ENCODE assay signal across 8 cellular contexts in genomic region chr3:50238549-50239026, GRCh38. TPM values are rescaled to one million over a fixed set of nuclear protein-coding genes. Genes with fewer than 3 reads are reported as not detected.
DNase-seq lines count a peak whose midpoint lies in the region; ATAC-seq and TF ChIP-seq lines count a peak whose summit lies in the region.

No MANE protein-coding gene starts in this region.

- DNase-seq in EH (ENCODE audit: low read depth): peak; percentile 49
- DNase-seq in PC-3: peak; percentile 81
- no peak for DNase-seq in mesothelial cell of epicardium (ENCODE audit: low spot score in 2 of 2, unreplicated experiment in 2 of 2)
- peak; percentile 94 for DNase-seq in upper lobe of right lung
- DNase-seq in GM10248 (ENCODE audit: extremely low spot score): no peak
- DNase-seq in activated CD4-positive, alpha-beta T cell treated with anti-CD3 and anti-CD28 coated beads for 48 hours: no peak
- DNase-seq in epidermal melanocyte (ENCODE audit: insufficient read length, low spot score): no peak

- BruUV-seq in PC-3 (replicated peaks; lab: Mats Ljungman, UMichigan): no TSS peak

- H3K27me3 ChIP-seq in PC-3 (ENCODE audit: low read length) (no peaks in the 10 kb centered on the region), duodenal mucosa (ENCODE audit: control insufficient read depth in 1 of 2, insufficient read depth in 2 of 2, low read length in 2 of 2) (no peaks in the 10 kb centered on the region), upper lobe of right lung (no peaks in the 10 kb centered on the region)

- H3K4me2 ChIP-seq in PC-3 (ENCODE audit: low read length): peak overlapping the region; percentile 98

- H4K20me1 ChIP-seq in PC-3 (ENCODE audit: low read length): peaks cover 42% of the 10 kb centered on the region

- H3K27me3 Mint-ChIP-seq in mesothelial cell of epicardium (ENCODE audit: low read depth): no peaks in the 10 kb centered on the region

- peaks cover 75% of the 10 kb centered on the region for H3K79me2 ChIP-seq in PC-3 (ENCODE audit: low read length)

- peaks cover 5% of the 10 kb centered on the region for H3F3A ChIP-seq in PC-3 (ENCODE audit: low read length, unreplicated experiment)

- CTCF ChIA-PET in PC-3 (lab: Charles Lee): no interaction called here
- CTCF ChIA-PET in GM10248 (lab: Yijun Ruan, JAX): interaction anchor here (1.3 to 15.1 kb wide), 2 partner anchors 7 to 11 kb away, joined by 9 to 276 read pairs; no protein-coding TSS in a partner anchor

- peak overlapping the region; percentile 55 for H3K27ac ChIP-seq in PC-3 (ENCODE audit: low read length)
- H3K27ac ChIP-seq in duodenal mucosa (ENCODE audit: low read depth, low read length): peak overlapping the region; percentile 3
- H3K27ac ChIP-seq in upper lobe of right lung: peak overlapping the region; percentile 86

- H2AFZ ChIP-seq in PC-3 (ENCODE audit: low read length): no peak overlapping the region

- no peaks in the 10 kb centered on the region for H3K9me3 Mint-ChIP-seq in mesothelial cell of epicardium

- H3K4me1 ChIP-seq in PC-3 (ENCODE audit: insufficient read depth, low read length) (peaks cover 15% of the 10 kb centered on the region), duodenal mucosa (ENCODE audit: control insufficient read depth in 1 of 2, insufficient read depth in 2 of 2, low read length in 2 of 2) (peaks cover 50 to 75% of the 10 kb centered on the region in 2 donors), upper lobe of right lung (peaks cover 66% of the 10 kb centered on the region)

- POLR2A ChIA-PET in PC-3 (lab: Charles Lee; ENCODE audit: unreplicated experiment) (no interaction called here), GM10248 (lab: Yijun Ruan, JAX) (no interaction called here)

- no peaks in the 10 kb centered on the region for H3K9me2 ChIP-seq in PC-3 (replicated peaks; ENCODE audit: low read length)

- ATAC-seq in PC-3: peak; percentile 16
- ATAC-seq in upper lobe of right lung: peak; percentile 37

- H3K27ac Mint-ChIP-seq in mesothelial cell of epicardium: peak overlapping the region; percentile 94

- peak overlapping the region; percentile 98 for H3K4me3 Mint-ChIP-seq in mesothelial cell of epicardium

- H3K36me3 Mint-ChIP-seq in mesothelial cell of epicardium: no peaks in the 10 kb centered on the region

- no peaks in the 10 kb centered on the region for H3K9me3 ChIP-seq in PC-3 (ENCODE audit: low read length)
- no peaks in the 10 kb centered on the region for H3K9me3 ChIP-seq in duodenal mucosa (ENCODE audit: control insufficient read depth in 1 of 2, low read length in 2 of 2)
- H3K9me3 ChIP-seq in upper lobe of right lung: no peaks in the 10 kb centered on the region

- intact Hi-C loops in PC-3 (cut with micrococcal nuclease) (no loop called here), upper lobe of right lung (cut with DNase I) (no loop called here)

- H3K36me3 ChIP-seq in PC-3 (ENCODE audit: low read depth, low read length) (peaks cover 7% of the 10 kb centered on the region; the same call in 1 of the 2 replicates), duodenal mucosa (ENCODE audit: control insufficient read depth in 1 of 2, insufficient read depth in 2 of 2, low read length in 2 of 2) (peaks cover 0 to 9% of the 10 kb centered on the region in 2 donors), upper lobe of right lung (peaks cover 17% of the 10 kb centered on the region)

- H3K4me3 ChIP-seq in PC-3 (ENCODE audit: low read length) (peak overlapping the region; percentile 78), duodenal mucosa (ENCODE audit: low read depth in 1 of 2, low read length in 2 of 2) (peak overlapping the region; percentile 89 to 91), upper lobe of right lung (peak overlapping the region; percentile 88)

- TF ChIP-seq CTCF in PC-3 (conservative IDR thresholded peaks at IDR 0.05; ENCODE audit: low read depth, low read length) (0 out of 2 replicates have a peak, but pooled peaks have one; percentile 17), mesothelial cell of epicardium (IDR thresholded peaks at IDR 0.05; ENCODE audit: unreplicated experiment) (no peak), upper lobe of right lung (IDR thresholded peaks at IDR 0.05) (no peak), GM10248 (IDR thresholded peaks at IDR 0.05; ENCODE audit: control extremely low read depth, extremely low read depth, low read depth, missing control alignments) (no peak)

- H3K9ac ChIP-seq in PC-3 (ENCODE audit: low read length): peak overlapping the region; percentile 85
- peak overlapping the region; percentile 58 to 76 for H3K9ac ChIP-seq in duodenal mucosa (ENCODE audit: low read depth in 1 of 2, low read length in 2 of 2)

- peaks cover 46% of the 10 kb centered on the region for H3K4me1 Mint-ChIP-seq in mesothelial cell of epicardium

RNA-seq across cellular contexts. Expression of gene GNAI2, which starts 2.6 kb away (rescaled TPM):
- 221 and 254 TPM in 2 replicates for total RNA-seq in PC-3 (2014; rRNA removed)
- 155 to 159 TPM (median 156 TPM) in 3 replicates for total RNA-seq in mesothelial cell of epicardium
- 321 TPM for total RNA-seq in upper lobe of right lung

RNA-seq across cellular contexts. Expression of gene SEMA3B, which starts 30.4 kb away (rescaled TPM):
- total RNA-seq in PC-3 (2014; rRNA removed) (40.1 and 63.9 TPM in 2 replicates), mesothelial cell of epicardium (166 to 179 TPM (median 177 TPM) in 3 replicates), upper lobe of right lung (120 TPM)

RNA-seq across cellular contexts. Expression of gene SLC38A3, which starts 33.5 kb away (rescaled TPM):
- total RNA-seq in PC-3 (2014; rRNA removed): 0.17 and 3.3 TPM in 2 replicates
- 0.84 to 2.5 TPM (median 1.8 TPM) in 3 replicates for total RNA-seq in mesothelial cell of epicardium
- total RNA-seq in upper lobe of right lung: not detected

RNA-seq across cellular contexts. Expression of gene LSMEM2, which starts 40.3 kb away (rescaled TPM):
- total RNA-seq in PC-3 (2014; rRNA removed): not detected in 2 replicates
- total RNA-seq in mesothelial cell of epicardium: 0.38 to 0.51 TPM (median 0.50 TPM) in 3 replicates
- total RNA-seq in upper lobe of right lung: not detected

RNA-seq across cellular contexts. Expression of gene GNAT1, which starts 47.2 kb away (rescaled TPM):
- total RNA-seq in PC-3 (2014; rRNA removed): 0.22 TPM in 1 of 2 replicates, not detected in the other
- 0.27 to 0.98 TPM (median 0.55 TPM) in 3 replicates for total RNA-seq in mesothelial cell of epicardium
- not detected for total RNA-seq in upper lobe of right lung

Comparison
In these comparisons a context has a peak if more than half of its experiments do, and no peak if none do; other contexts are left out.
1. DNase-seq: peak in EH (single experiment), PC-3 (single experiment) and upper lobe of right lung (single experiment); none in mesothelial cell of epicardium (0 of 2), GM10248 (single experiment), activated CD4-positive, alpha-beta T cell treated with anti-CD3 and anti-CD28 coated beads for 48 hours (single experiment) and epidermal melanocyte (single experiment).
2. H3K27ac ChIP-seq: peak in every context shown above with its lines; median percentile 86 in upper lobe of right lung; 55 in PC-3; 3 in duodenal mucosa.
3. Peak in every context shown above with its lines, with median percentiles within 50 percentile points of each other: H3K4me3 ChIP-seq.